ENCODE assay signal across 11 cellular contexts in the genomic region with DNA sequence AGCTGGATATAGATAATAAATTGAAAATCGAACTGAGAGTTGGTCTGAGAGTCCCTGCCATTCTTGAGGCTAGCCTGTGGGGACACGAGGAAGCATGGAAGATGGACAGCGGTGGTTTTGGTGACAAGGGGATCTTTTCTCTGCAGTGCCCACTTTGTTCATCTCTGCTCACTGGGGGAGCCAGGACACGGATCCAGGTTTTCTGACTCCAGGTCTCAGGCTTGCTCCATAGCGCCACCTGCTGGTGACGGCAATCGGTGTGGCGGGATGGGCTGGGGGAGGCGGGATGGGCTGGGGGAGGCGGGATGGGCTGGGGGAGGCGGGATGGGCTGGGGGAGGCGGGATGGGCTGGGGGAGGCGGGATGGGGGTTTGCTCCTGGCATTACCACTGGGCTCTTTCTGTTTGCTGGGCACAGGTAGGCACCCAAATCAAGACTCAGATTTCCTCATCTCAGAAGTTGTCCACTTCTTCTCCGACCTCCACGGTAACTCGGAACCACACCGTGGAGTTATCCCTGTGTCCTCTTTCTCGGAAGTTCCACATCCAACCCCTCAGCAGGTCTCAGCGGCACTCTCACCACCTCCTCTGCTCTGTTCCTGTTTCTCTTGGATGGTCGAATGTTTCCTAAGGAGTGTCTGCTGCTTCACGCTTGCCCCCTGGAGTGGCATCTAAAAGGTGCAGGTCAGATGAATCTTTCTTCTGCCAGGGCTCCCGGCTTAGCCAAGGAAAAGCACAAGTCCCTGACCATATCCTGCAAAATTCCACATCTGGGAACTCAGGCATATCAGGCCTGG.
DNase-seq lines count a peak whose midpoint lies in the region; ATAC-seq and TF ChIP-seq lines count a peak whose summit lies in the region.
"Had no signal": no experiment of that assay in that cellular context is flagged by ENCODE, and none has a peak within 500 bp of the region (broad histone marks: within the 10 kb centered on the region; RNA-seq: fewer than 3 reads in every experiment).

No MANE protein-coding gene starts in this region.

- ATAC-seq in activated T-cell treated with anti-CD3 and anti-CD28 coated beads, Interleukin-2, amount 50 U/mL, for 4 hours, result no peak
- ATAC-seq in gastrocnemius medialis (no peak), GM21447 (IDR thresholded peaks at IDR 0.05; ENCODE audit: unreplicated experiment) (no peak)
- ATAC-seq: naive thymus-derived CD8-positive, alpha-beta T cell had no signal

- H4K20me1 ChIP-seq in PC-9 (ENCODE audit: insufficient read depth), result no peaks in the 10 kb centered on the region

- H3K4me1 ChIP-seq in PC-9 (replicated peaks; ENCODE audit: insufficient read depth) (no peaks in the 10 kb centered on the region), testis (no peaks in the 10 kb centered on the region), gastrocnemius medialis (no peaks in the 10 kb centered on the region)

- 33 to 60% methylated on average over 13 to 20 of the region's 22 CpGs for WGBS in testis, 2 donors

- no peak overlapping the region for H2AFZ ChIP-seq in PC-9

- no peaks in the 10 kb centered on the region for H3K36me3 Mint-ChIP-seq in activated T-cell treated with anti-CD3 and anti-CD28 coated beads, Interleukin-2, amount 50 U/mL, for 4 hours (ENCODE audit: insufficient read depth)

- H3K4me1 Mint-ChIP-seq in activated T-cell treated with anti-CD3 and anti-CD28 coated beads, Interleukin-2, amount 50 U/mL, for 4 hours (ENCODE audit: low read depth), result no peaks in the 10 kb centered on the region
- H3K4me1 Mint-ChIP-seq: naive thymus-derived CD8-positive, alpha-beta T cell had no signal

- POLR2A ChIA-PET in PC-9 (lab: Charles Lee; ENCODE audit: unreplicated experiment), result no interaction called here

- H3K9me3 ChIP-seq in PC-9 (ENCODE audit: insufficient read depth, low read depth) (no peaks in the 10 kb centered on the region), testis (no peaks in the 10 kb centered on the region), gastrocnemius medialis (no peaks in the 10 kb centered on the region)

- BruUV-seq in PC-9 (replicated peaks; lab: Mats Ljungman, UMichigan), result no TSS peak

- H3K36me3 ChIP-seq in PC-9 (ENCODE audit: low read depth), result no peaks in the 10 kb centered on the region
- no peaks in the 10 kb centered on the region for H3K36me3 ChIP-seq in testis (ENCODE audit: low read depth, missing control alignments)
- no peaks in the 10 kb centered on the region for H3K36me3 ChIP-seq in gastrocnemius medialis

- DNase-seq in activated T-cell treated with anti-CD3 and anti-CD28 coated beads, Interleukin-2, amount 50 U/mL, for 48 hours, result peak; percentile 58 to 59
- no peak for DNase-seq in activated T-cell treated with anti-CD3 and anti-CD28 coated beads, Interleukin-2, amount 50 U/mL, for 4 hours
- DNase-seq in PC-9, result peak in 1 of 2 experiments; percentile 22
- no peak for DNase-seq in fibroblast of pulmonary artery (ENCODE audit: low read depth)
- DNase-seq in testis, result peak; percentile 67
- DNase-seq in dermis blood vessel endothelial cell, result no peak
- no peak for DNase-seq in gastrocnemius medialis
- DNase-seq: C1 segment of cervical spinal cord, NCI-H2081 treated with DMSO at 0.1 percent for 48 hours had no signal

- H3K4me3 Mint-ChIP-seq in activated T-cell treated with anti-CD3 and anti-CD28 coated beads, Interleukin-2, amount 50 U/mL, for 4 hours, result no peak overlapping the region
- H3K4me3 Mint-ChIP-seq: naive thymus-derived CD8-positive, alpha-beta T cell had no signal

- CTCF ChIA-PET in PC-9 (lab: Charles Lee), result no interaction called here

- H3K27ac ChIP-seq in PC-9, result no peak overlapping the region
- H3K27ac ChIP-seq in testis, result no peak overlapping the region
- no peak overlapping the region for H3K27ac ChIP-seq in gastrocnemius medialis

- intact Hi-C loops in PC-9 (cut with micrococcal nuclease; ENCODE audit: unreplicated experiment), result no loop called here
- intact Hi-C loops in testis (cut with DNase I; ENCODE audit: low total_unique reads), result no loop called here
- intact Hi-C loops in gastrocnemius medialis (cut with DNase I; ENCODE audit: low total_unique reads), result no loop called here

- no peak overlapping the region for H3K4me3 ChIP-seq in PC-9
- no peak overlapping the region for H3K4me3 ChIP-seq in fibroblast of pulmonary artery (replicated peaks; ENCODE audit: low read depth, low read length)
- no peak overlapping the region for H3K4me3 ChIP-seq in testis
- H3K4me3 ChIP-seq in gastrocnemius medialis, result no peak overlapping the region

- peaks cover 17% of the 10 kb centered on the region for H3K27me3 Mint-ChIP-seq in activated T-cell treated with anti-CD3 and anti-CD28 coated beads, Interleukin-2, amount 50 U/mL, for 4 hours (ENCODE audit: low read depth)

- no peaks in the 10 kb centered on the region; the same call in 1 of the 2 replicates for H3K9me2 ChIP-seq in PC-9 (ENCODE audit: insufficient read depth)

- H3K27me3 ChIP-seq in PC-9 (ENCODE audit: insufficient read depth, low read depth) (peaks cover 60% of the 10 kb centered on the region), testis (no peaks in the 10 kb centered on the region), gastrocnemius medialis (peaks cover 0 to 4% (median 0%) of the 10 kb centered on the region in 3 donors)

- TF ChIP-seq POLR2A in testis (IDR thresholded peaks at IDR 0.05) (no peak), gastrocnemius medialis (IDR thresholded peaks at IDR 0.05) (no peak)

- H3K4me2 ChIP-seq in PC-9, result no peak overlapping the region

- no peaks in the 10 kb centered on the region for H3F3A ChIP-seq in PC-9 (ENCODE audit: insufficient read depth, low read depth)

- TF ChIP-seq CTCF in PC-9 (conservative IDR thresholded peaks at IDR 0.05) (peak; percentile 51), fibroblast of pulmonary artery (IDR thresholded peaks at IDR 0.05; ENCODE audit: low read length, missing control alignments) (peak; percentile 20), testis (IDR thresholded peaks at IDR 0.05) (no peak), gastrocnemius medialis (IDR thresholded peaks at IDR 0.05 in 4 of 5, conservative IDR thresholded peaks at IDR 0.05 in 1 of 5) (no peak)

- in situ Hi-C loops in gastrocnemius medialis (cut with MboI; ENCODE audit: low sequenced_read_pairs in 4 of 4), result no loop called here

- H3K79me2 ChIP-seq in PC-9 (ENCODE audit: low read depth), result no peaks in the 10 kb centered on the region

- no peaks in the 10 kb centered on the region for H3K9me3 Mint-ChIP-seq in activated T-cell treated with anti-CD3 and anti-CD28 coated beads, Interleukin-2, amount 50 U/mL, for 4 hours

Comparison
In these comparisons a context has a peak if more than half of its experiments do, and no peak if none do; other contexts are left out.
1. DNase-seq: peak in activated T-cell treated with anti-CD3 and anti-CD28 coated beads, Interleukin-2, amount 50 U/mL, for 48 hours (2 of 2) and testis (single experiment); none in activated T-cell treated with anti-CD3 and anti-CD28 coated beads, Interleukin-2, amount 50 U/mL, for 4 hours (single experiment), fibroblast of pulmonary artery (single experiment), dermis blood vessel endothelial cell (single experiment) and gastrocnemius medialis (0 of 2).
2. CTCF ChIP-seq: peak in PC-9 (single experiment) and fibroblast of pulmonary artery (single experiment); none in testis (0 of 3) and gastrocnemius medialis (0 of 5).